In the genomic region with DNA sequence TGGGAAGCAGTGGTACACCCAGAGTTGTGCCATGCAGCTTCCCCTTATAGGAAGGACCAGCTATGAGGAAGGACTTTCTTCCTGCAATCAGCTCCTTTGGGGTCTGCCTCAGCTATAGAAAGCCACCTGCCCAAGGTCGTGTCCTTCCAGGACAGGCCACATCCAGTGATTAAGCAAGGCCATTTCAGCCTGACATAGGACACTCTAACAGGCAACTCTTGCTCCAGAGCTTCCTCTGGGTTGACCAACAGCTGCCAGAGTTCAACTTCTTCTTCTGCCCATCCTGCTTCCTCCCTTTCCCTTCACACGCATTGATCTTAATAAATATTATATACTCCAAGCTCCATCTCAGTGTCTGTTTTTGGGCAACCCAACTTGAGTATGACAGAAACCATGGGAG, we compare ENCODE assay signal across 12 cellular contexts. TPM values are rescaled to one million over a fixed set of nuclear protein-coding genes. Genes with fewer than 3 reads are reported as not detected.
DNase-seq lines count a peak whose midpoint lies in the region; ATAC-seq and TF ChIP-seq lines count a peak whose summit lies in the region.
"Had no signal": no experiment of that assay in that cellular context is flagged by ENCODE, and none has a peak within 500 bp of the region (broad histone marks: within the 10 kb centered on the region; RNA-seq: fewer than 3 reads in every experiment).

No MANE protein-coding gene starts in this region.

- H3K27me3 Mint-ChIP-seq in chondrocyte (ENCODE audit: low read depth) = peaks cover 7% of the 10 kb centered on the region

- peak; percentile 71 for DNase-seq in SKM-1 treated with dmso at 0.1 percent for 144 hours (lab: John Stamatoyannopoulos, UW; ENCODE audit: unreplicated experiment)
- no peak for DNase-seq in substantia nigra (lab: John Stamatoyannopoulos, UW)
- no peak for DNase-seq in activated CD4-positive, CD25-positive, alpha-beta regulatory T cell (lab: John Stamatoyannopoulos, UW)
- no peak for DNase-seq in chondrocyte (ENCODE audit: low spot score)
- DNase-seq: Caco-2; CD8-positive, alpha-beta memory T cell; DND-41; GDM1 had no signal

- peaks cover 5% of the 10 kb centered on the region for H3K4me1 Mint-ChIP-seq in chondrocyte (ENCODE audit: low read depth)
- H3K4me1 Mint-ChIP-seq: CD14-positive monocyte; CD8-positive, alpha-beta memory T cell had no signal

- ATAC-seq in HG02588 (IDR thresholded peaks at IDR 0.05; ENCODE audit: unreplicated experiment) (no peak), HG02938 (IDR thresholded peaks at IDR 0.05; ENCODE audit: unreplicated experiment) (no peak)

- no peak for TF ChIP-seq CTCF in chondrocyte (IDR thresholded peaks at IDR 0.05)

- no peaks in the 10 kb centered on the region for H3K9me3 Mint-ChIP-seq in chondrocyte (ENCODE audit: low read depth)
- H3K9me3 Mint-ChIP-seq: CD14-positive monocyte; CD8-positive, alpha-beta memory T cell had no signal

- H3K4me3 Mint-ChIP-seq in chondrocyte (ENCODE audit: unreplicated experiment) = no peak overlapping the region
- H3K4me3 Mint-ChIP-seq: CD14-positive monocyte; CD8-positive, alpha-beta memory T cell had no signal

- no peak overlapping the region for H3K27ac Mint-ChIP-seq in chondrocyte (ENCODE audit: unreplicated experiment)
- H3K27ac Mint-ChIP-seq: CD14-positive monocyte; CD8-positive, alpha-beta memory T cell had no signal

- peak overlapping the region; percentile 93 for H3K27ac ChIP-seq in cingulate gyrus (ENCODE audit: low read depth, low read length)
- H3K27ac ChIP-seq in substantia nigra (ENCODE audit: low read depth, low read length, poor library complexity, severe bottlenecking) = peak overlapping the region; percentile 91

- H3K36me3 Mint-ChIP-seq in chondrocyte (ENCODE audit: low read depth) = no peaks in the 10 kb centered on the region
- H3K36me3 Mint-ChIP-seq: CD14-positive monocyte; CD8-positive, alpha-beta memory T cell had no signal

RNA-seq across cellular contexts. Expression of a gene that starts 12.8 kb away (rescaled TPM):
- not detected in 3 replicates for total RNA-seq in chondrocyte
